ENCODE assay signal across 17 cellular contexts in the genomic region with DNA sequence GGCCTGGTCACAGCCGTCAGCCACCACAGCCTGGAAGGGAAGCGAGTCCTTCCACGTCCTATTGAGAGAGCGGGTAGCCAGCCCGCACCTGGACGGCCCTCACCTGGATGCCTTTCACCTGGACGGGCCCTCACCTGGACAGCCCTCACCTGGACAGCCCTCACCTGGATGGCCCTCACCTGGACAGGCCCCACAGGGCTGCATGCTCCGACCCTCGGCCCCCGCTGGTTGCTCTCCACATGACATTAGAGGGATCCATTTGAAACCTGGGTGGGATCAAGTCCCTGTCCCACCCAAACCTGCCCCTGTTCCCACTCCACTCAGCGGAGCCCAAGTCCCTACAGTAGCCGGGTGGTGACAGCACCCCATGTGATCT. TPM values are rescaled to one million over a fixed set of nuclear protein-coding genes. Genes with fewer than 3 reads are reported as not detected.
DNase-seq lines count a peak whose midpoint lies in the region; ATAC-seq and TF ChIP-seq lines count a peak whose summit lies in the region.
"Had no signal": no experiment of that assay in that cellular context is flagged by ENCODE, and none has a peak within 500 bp of the region (broad histone marks: within the 10 kb centered on the region; RNA-seq: fewer than 3 reads in every experiment).

No MANE protein-coding gene starts in this region.

- H3K36me3 ChIP-seq in RWPE2 (ENCODE audit: low read depth) = no peaks in the 10 kb centered on the region
- H3K36me3 ChIP-seq in neural progenitor cell = no peaks in the 10 kb centered on the region
- no peaks in the 10 kb centered on the region for H3K36me3 ChIP-seq in transverse colon

- no peaks in the 10 kb centered on the region for H3K27me3 ChIP-seq in right cardiac atrium (ENCODE audit: control insufficient read depth, insufficient read depth)
- no peaks in the 10 kb centered on the region for H3K27me3 ChIP-seq in RWPE2 (ENCODE audit: insufficient read depth, poor library complexity, severe bottlenecking)
- no peaks in the 10 kb centered on the region for H3K27me3 ChIP-seq in neural progenitor cell
- no peaks in the 10 kb centered on the region for H3K27me3 ChIP-seq in transverse colon

- H3K79me2 ChIP-seq in neural progenitor cell (ENCODE audit: low read depth) = no peaks in the 10 kb centered on the region

- peaks cover 5% of the 10 kb centered on the region for H3K27me3 Mint-ChIP-seq in neural progenitor cell (ENCODE audit: insufficient read depth, low read depth)
- H3K27me3 Mint-ChIP-seq: B cell; CD8-positive, alpha-beta memory T cell had no signal

- TF ChIP-seq CTCF in RWPE2 (IDR thresholded peaks at IDR 0.05; ENCODE audit: poor library complexity, severe bottlenecking) = no peak
- TF ChIP-seq CTCF in neural progenitor cell (IDR thresholded peaks at IDR 0.05) = no peak
- TF ChIP-seq CTCF in transverse colon (IDR thresholded peaks at IDR 0.05) = no peak

- no peak overlapping the region for H3K4me3 ChIP-seq in right cardiac atrium (ENCODE audit: low read length)
- no peak overlapping the region for H3K4me3 ChIP-seq in RWPE2 (ENCODE audit: severe bottlenecking)
- no peak overlapping the region for H3K4me3 ChIP-seq in neural progenitor cell
- H3K4me3 ChIP-seq in transverse colon = no peak overlapping the region

- peak overlapping the region; percentile 86 for H3K27ac Mint-ChIP-seq in neural progenitor cell
- H3K27ac Mint-ChIP-seq: B cell had no signal

- peaks cover 24% of the 10 kb centered on the region for H3F3A ChIP-seq in neural progenitor cell (ENCODE audit: low read depth)

- H3K4me1 ChIP-seq in right cardiac atrium (ENCODE audit: control insufficient read depth, insufficient read depth, low read length) (peaks cover 9% of the 10 kb centered on the region), RWPE2 (ENCODE audit: insufficient read depth, poor library complexity, severe bottlenecking) (peaks cover 26% of the 10 kb centered on the region), neural progenitor cell (peaks cover 21% of the 10 kb centered on the region), transverse colon (peaks cover 26 to 43% (median 36%) of the 10 kb centered on the region in 4 donors)

- H4K20me1 ChIP-seq in neural progenitor cell (ENCODE audit: low read depth) = no peaks in the 10 kb centered on the region

- H3K4me1 Mint-ChIP-seq in neural progenitor cell = peaks cover 44% of the 10 kb centered on the region

- in situ Hi-C loops in transverse colon (cut with MboI; ENCODE audit: low pct_ligation_motif_present in 1 of 4, low pct_unique_long_range_greater_than_20kb in 1 of 4, low sequenced_read_pairs in 3 of 4) = no loop called here

- no peak overlapping the region for H2AFZ ChIP-seq in neural progenitor cell (replicated peaks)

- TF ChIP-seq EP300 in transverse colon (IDR thresholded peaks at IDR 0.05; ENCODE audit: low read depth) = no peak

- no peaks in the 10 kb centered on the region for H3K9me3 Mint-ChIP-seq in neural progenitor cell
- H3K9me3 Mint-ChIP-seq: CD8-positive, alpha-beta memory T cell had no signal

- H3K9ac ChIP-seq in neural progenitor cell = no peak overlapping the region

- no peak overlapping the region for H3K27ac ChIP-seq in right cardiac atrium (ENCODE audit: low read length)
- H3K27ac ChIP-seq in RWPE2 (ENCODE audit: poor library complexity, severe bottlenecking) = no peak overlapping the region
- no peak overlapping the region for H3K27ac ChIP-seq in neural progenitor cell
- no peak overlapping the region for H3K27ac ChIP-seq in transverse colon

- no peak overlapping the region for H3K4me3 Mint-ChIP-seq in neural progenitor cell
- H3K4me3 Mint-ChIP-seq: B cell had no signal

- H3K9me3 ChIP-seq in right cardiac atrium (ENCODE audit: control insufficient read depth, low read length) = no peaks in the 10 kb centered on the region
- H3K9me3 ChIP-seq in RWPE2 (ENCODE audit: severe bottlenecking) = no peaks in the 10 kb centered on the region
- H3K9me3 ChIP-seq in neural progenitor cell (ENCODE audit: low read depth) = no peaks in the 10 kb centered on the region
- H3K9me3 ChIP-seq in transverse colon = no peaks in the 10 kb centered on the region

- intact Hi-C loops in right cardiac atrium (cut with DNase I) = no loop called here
- intact Hi-C loops in cardiac septum (cut with DNase I) = no loop called here
- intact Hi-C loops in transverse colon (cut with DNase I; ENCODE audit: low total_unique reads) = no loop called here

- H3K4me2 ChIP-seq in neural progenitor cell = no peak overlapping the region

- H3K36me3 Mint-ChIP-seq in neural progenitor cell = peaks cover 3% of the 10 kb centered on the region

- peak in 2 of 3 donors; percentile 6 to 39 for DNase-seq in right cardiac atrium
- DNase-seq in cardiac septum (ENCODE audit: low spot score) = no peak
- DNase-seq in RWPE2 (ENCODE audit: low spot score) = peak; percentile 55
- DNase-seq in neural progenitor cell (ENCODE audit: low spot score) = no peak
- no peak for DNase-seq in SW480 (ENCODE audit: low spot score)
- no peak for DNase-seq in transverse colon
- DNase-seq: H7, MM.1S, NCI-H1105, NCI-H1930, NCI-H2171, NCI-H446 treated with DMSO at 0.1 percent for 48 hours, NCI-H774, SHP77 treated with DMSO at 0.1 percent for 48 hours had no signal

- TF ChIP-seq POLR2A in transverse colon (IDR thresholded peaks at IDR 0.05) = no peak

- 86% methylated on average over 12 of the region's 12 CpGs for WGBS in right cardiac atrium
- WGBS in transverse colon (ENCODE audit: low coverage in 1 of 2), 2 donors = 100% methylated on average over 2 of the region's 12 CpGs; no CpG with 5 or more reads in 1 of the 2 donors

- ATAC-seq in right cardiac atrium = no peak
- no peak for ATAC-seq in RWPE2 (ENCODE audit: low read depth)
- ATAC-seq in GM21423 (IDR thresholded peaks at IDR 0.05; ENCODE audit: unreplicated experiment) = no peak

RNA-seq across cellular contexts. Expression of gene C1QTNF6, which starts 3.7 kb away (rescaled TPM):
- total RNA-seq in right cardiac atrium (1 to 10 TPM; 2.8 to 3.3 (median 2.8) TPM), cardiac septum (2.8 TPM), neural progenitor cell (ENCODE audit: low replicate concordance) (7.2 and 12.2 TPM in 2 replicates), transverse colon (10 to 100 TPM in 1 of 4 donors, 1 to 10 TPM in 3; 1.4 to 68.8 (median 7.5) TPM)
- 2.0 TPM for polyA plus RNA-seq in right cardiac atrium

RNA-seq across cellular contexts. Expression of gene SSTR3, which starts 27.9 kb away (rescaled TPM):
- total RNA-seq in right cardiac atrium (not detected), cardiac septum (not detected), neural progenitor cell (ENCODE audit: low replicate concordance) (0.19 and 0.53 TPM in 2 replicates), transverse colon (under 1 TPM in 2 of 4 donors, not detected in 2; 0.16 to 0.41 TPM)
- polyA plus RNA-seq in right cardiac atrium = not detected

RNA-seq across cellular contexts. Expression of gene IL2RB, which starts 34.7 kb away (rescaled TPM):
- total RNA-seq in right cardiac atrium = under 1 TPM; 0.63 to 0.97 (median 0.72) TPM
- polyA plus RNA-seq in right cardiac atrium = 0.32 TPM
- total RNA-seq in cardiac septum = 0.51 TPM
- 0.62 TPM in 1 of 2 replicates, not detected in the other for total RNA-seq in neural progenitor cell (ENCODE audit: low replicate concordance)
- total RNA-seq in transverse colon = 1 to 10 TPM; 1.1 to 3.4 (median 2.6) TPM

RNA-seq across cellular contexts. Expression of gene RAC2, which starts 59.7 kb away (rescaled TPM):
- total RNA-seq in right cardiac atrium (1 to 10 TPM; 3.6 to 8.6 (median 5.7) TPM), cardiac septum (5.1 TPM), neural progenitor cell (ENCODE audit: low replicate concordance) (1.7 and 2.1 TPM in 2 replicates), transverse colon (10 to 100 TPM in 3 of 4 donors, 1 to 10 TPM in 1; 5.2 to 36.3 (median 24.0) TPM)
- polyA plus RNA-seq in right cardiac atrium = 1.8 TPM

Comparison
In these comparisons a context has a peak if more than half of its experiments do, and no peak if none do; other contexts are left out.
1. DNase-seq: peak in right cardiac atrium (2 of 3) and RWPE2 (single experiment); none in cardiac septum (single experiment), neural progenitor cell (single experiment), SW480 (single experiment) and transverse colon (single experiment).